In the genomic region with DNA sequence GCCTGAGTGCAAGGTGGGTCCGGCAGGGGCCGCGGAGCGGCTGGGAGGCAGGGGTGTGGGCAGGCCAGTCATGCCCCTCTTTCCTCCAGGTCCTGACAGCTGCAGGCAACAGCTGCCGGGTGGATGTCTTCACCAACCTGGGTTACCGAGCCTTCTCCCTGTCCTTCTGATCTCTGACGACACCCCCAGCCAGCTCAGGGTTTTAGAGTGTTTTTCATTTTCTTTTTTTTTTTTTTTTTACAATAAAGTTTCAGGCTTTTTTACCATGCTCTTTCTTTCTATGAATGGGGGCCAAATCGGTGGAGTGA, we compare ENCODE assay signal across 1 cellular context.
TF ChIP-seq lines count a peak whose summit lies in the region.

No MANE protein-coding gene starts in this region.

TF ChIP-seq in HCT116, 20 proteins besides CTCF, POLR2A, EP300 and RAD21:
- TF ChIP-seq EZH2phosphoT487 (IDR thresholded peaks at IDR 0.05; ENCODE audit: borderline replicate concordance) = no peak
- TF ChIP-seq SIN3A (IDR thresholded peaks at IDR 0.05; ENCODE audit: low read depth) = no peak
- TF ChIP-seq REST (IDR thresholded peaks at IDR 0.05; ENCODE audit: low read depth) = no peak
- no peak for TF ChIP-seq CEBPB (IDR thresholded peaks at IDR 0.05; ENCODE audit: low read depth)
- TF ChIP-seq FOSL1 (IDR thresholded peaks at IDR 0.05; ENCODE audit: low read depth) = no peak
- TF ChIP-seq, protein P1, sequence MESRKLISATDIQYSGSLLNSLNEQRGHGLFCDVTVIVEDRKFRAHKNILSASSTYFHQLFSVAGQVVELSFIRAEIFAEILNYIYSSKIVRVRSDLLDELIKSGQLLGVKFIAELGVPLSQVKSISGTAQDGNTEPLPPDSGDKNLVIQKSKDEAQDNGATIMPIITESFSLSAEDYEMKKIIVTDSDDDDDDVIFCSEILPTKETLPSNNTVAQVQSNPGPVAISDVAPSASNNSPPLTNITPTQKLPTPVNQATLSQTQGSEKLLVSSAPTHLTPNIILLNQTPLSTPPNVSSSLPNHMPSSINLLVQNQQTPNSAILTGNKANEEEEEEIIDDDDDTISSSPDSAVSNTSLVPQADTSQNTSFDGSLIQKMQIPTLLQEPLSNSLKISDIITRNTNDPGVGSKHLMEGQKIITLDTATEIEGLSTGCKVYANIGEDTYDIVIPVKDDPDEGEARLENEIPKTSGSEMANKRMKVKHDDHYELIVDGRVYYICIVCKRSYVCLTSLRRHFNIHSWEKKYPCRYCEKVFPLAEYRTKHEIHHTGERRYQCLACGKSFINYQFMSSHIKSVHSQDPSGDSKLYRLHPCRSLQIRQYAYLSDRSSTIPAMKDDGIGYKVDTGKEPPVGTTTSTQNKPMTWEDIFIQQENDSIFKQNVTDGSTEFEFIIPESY (IDR thresholded peaks at IDR 0.05; ENCODE audit: extremely low read depth, insufficient replicate concordance, low read length) = no peak
- no peak for TF ChIP-seq EZH2 (IDR thresholded peaks at IDR 0.05)
- TF ChIP-seq CBX3 (IDR thresholded peaks at IDR 0.05; ENCODE audit: low read depth) = no peak
